Comparison of ENCODE assay signal across 19 cellular contexts in genomic region chr1:204841798-204842197, GRCh38. TPM values are rescaled to one million over a fixed set of nuclear protein-coding genes. Genes with fewer than 3 reads are reported as not detected.
DNase-seq lines count a peak whose midpoint lies in the region; ATAC-seq and TF ChIP-seq lines count a peak whose summit lies in the region.
"Had no signal": no experiment of that assay in that cellular context is flagged by ENCODE, and none has a peak within 500 bp of the region (broad histone marks: within the 10 kb centered on the region; RNA-seq: fewer than 3 reads in every experiment).

No MANE protein-coding gene starts in this region.

- H3K36me3 ChIP-seq in gastroesophageal sphincter, result peaks cover 0 to 4% of the 10 kb centered on the region in 2 donors
- no peaks in the 10 kb centered on the region for H3K36me3 ChIP-seq in psoas muscle (ENCODE audit: insufficient read depth in 1 of 2, low read depth in 1 of 2)
- H3K36me3 ChIP-seq: esophagus squamous epithelium, pancreas, sigmoid colon had no signal

- H3K27ac Mint-ChIP-seq in activated naive CD4-positive, alpha-beta T cell treated with anti-CD3 and anti-CD28 coated beads for 36 hours, result no peak overlapping the region
- H3K27ac Mint-ChIP-seq: activated CD4-positive, alpha-beta T cell treated with anti-CD3 and anti-CD28 coated beads, Interleukin-2, amount 10 ng/mL, durations not matched to agents 7 days and 5 days; H9; nephron had no signal

- no peak overlapping the region for H3K27ac ChIP-seq in epithelial cell of prostate
- peak overlapping the region; percentile 95 for H3K27ac ChIP-seq in substantia nigra (ENCODE audit: low read depth, low read length, poor library complexity, severe bottlenecking)
- H3K27ac ChIP-seq in gastroesophageal sphincter, result no peak overlapping the region
- H3K27ac ChIP-seq in psoas muscle, result no peak overlapping the region
- H3K27ac ChIP-seq: esophagus squamous epithelium, pancreas had no signal

- DNase-seq in GM12865 (ENCODE audit: low read depth), result peak; percentile 16
- DNase-seq in NCI-H510A treated with DMSO at 0.1 percent for 48 hours (lab: John Stamatoyannopoulos, UW), result peak; percentile 68
- DNase-seq in epithelial cell of prostate (ENCODE audit: low read depth, low spot score), result peak; percentile 12
- DNase-seq in substantia nigra (lab: John Stamatoyannopoulos, UW), result no peak
- DNase-seq in activated naive CD4-positive, alpha-beta T cell treated with anti-CD3 and anti-CD28 coated beads for 36 hours, result no peak
- no peak for DNase-seq in psoas muscle
- DNase-seq: activated CD4-positive, alpha-beta T cell treated with anti-CD3 and anti-CD28 coated beads, Interleukin-2, amount 10 ng/mL, durations not matched to agents 7 days and 5 days; activated CD8-positive, alpha-beta memory T cell treated with anti-CD3 and anti-CD28 coated beads, Interleukin-2, amount 50 U/mL, for 48 hours; activated effector memory CD4-positive, alpha-beta T cell treated with anti-CD3 and anti-CD28 coated beads, Interleukin-2, amount 50 U/mL, for 16 hours; esophagus squamous epithelium; H9; KBM-7; NCI-H187; pancreas; SHP77; sigmoid colon; T-helper 1 cell had no signal

- no peak for TF ChIP-seq EP300 in gastroesophageal sphincter (IDR thresholded peaks at IDR 0.05)

- H3K9me3 ChIP-seq in gastroesophageal sphincter, result no peaks in the 10 kb centered on the region
- no peaks in the 10 kb centered on the region for H3K9me3 ChIP-seq in psoas muscle
- H3K9me3 ChIP-seq: esophagus squamous epithelium, pancreas, sigmoid colon had no signal

- no peak for TF ChIP-seq CTCF in GM12865 (IDR thresholded peaks at IDR 0.05; ENCODE audit: insufficient read depth, low read depth, low read length, missing control alignments)
- no peak for TF ChIP-seq CTCF in gastroesophageal sphincter (IDR thresholded peaks at IDR 0.05)
- no peak for TF ChIP-seq CTCF in psoas muscle (IDR thresholded peaks at IDR 0.05)

- intact Hi-C loops in activated naive CD4-positive, alpha-beta T cell treated with anti-CD3 and anti-CD28 coated beads for 36 hours (cut with micrococcal nuclease), result no loop called here
- intact Hi-C loops in psoas muscle (cut with DNase I), result no loop called here

- H3K27me3 ChIP-seq in gastroesophageal sphincter (no peaks in the 10 kb centered on the region), psoas muscle (ENCODE audit: insufficient read depth in 3 of 3, low read length in 2 of 3) (no peaks in the 10 kb centered on the region)
- H3K27me3 ChIP-seq: esophagus squamous epithelium, pancreas, sigmoid colon had no signal

- CTCF ChIA-PET in activated naive CD4-positive, alpha-beta T cell treated with anti-CD3 and anti-CD28 coated beads for 36 hours (lab: Charles Lee), result interaction anchor here (2.1 kb wide), 1 partner anchor 35 kb away, joined by 8 read pairs; no protein-coding TSS in a partner anchor

- H3K4me3 Mint-ChIP-seq in activated naive CD4-positive, alpha-beta T cell treated with anti-CD3 and anti-CD28 coated beads for 36 hours, result no peak overlapping the region
- H3K4me3 Mint-ChIP-seq: activated CD4-positive, alpha-beta T cell treated with anti-CD3 and anti-CD28 coated beads, Interleukin-2, amount 10 ng/mL, durations not matched to agents 7 days and 5 days; H9; nephron had no signal

- 92 to 100% methylated on average over 1 to 2 of the region's 2 CpGs for WGBS in gastroesophageal sphincter (ENCODE audit: low coverage in 1 of 2), 2 donors
- 85 to 93% (median 88%) methylated on average over 2 of the region's 2 CpGs for WGBS in psoas muscle, 3 donors

- H3K4me1 Mint-ChIP-seq in activated naive CD4-positive, alpha-beta T cell treated with anti-CD3 and anti-CD28 coated beads for 36 hours (ENCODE audit: low read depth), result no peaks in the 10 kb centered on the region
- H3K4me1 Mint-ChIP-seq: activated CD4-positive, alpha-beta T cell treated with anti-CD3 and anti-CD28 coated beads, Interleukin-2, amount 10 ng/mL, durations not matched to agents 7 days and 5 days; nephron had no signal

- no peaks in the 10 kb centered on the region for H3K9me3 Mint-ChIP-seq in activated naive CD4-positive, alpha-beta T cell treated with anti-CD3 and anti-CD28 coated beads for 36 hours
- H3K9me3 Mint-ChIP-seq: activated CD4-positive, alpha-beta T cell treated with anti-CD3 and anti-CD28 coated beads, Interleukin-2, amount 10 ng/mL, durations not matched to agents 7 days and 5 days; H9; nephron had no signal

- H3K4me1 ChIP-seq in gastroesophageal sphincter (peaks cover 0 to 40% (median 11%) of the 10 kb centered on the region in 3 donors), psoas muscle (no peaks in the 10 kb centered on the region)
- H3K4me1 ChIP-seq: pancreas had no signal

- ATAC-seq in gastroesophageal sphincter (no peak), psoas muscle (no peak)
- ATAC-seq: pancreas had no signal

- peaks cover 8% of the 10 kb centered on the region for H3K27me3 Mint-ChIP-seq in activated naive CD4-positive, alpha-beta T cell treated with anti-CD3 and anti-CD28 coated beads for 36 hours (ENCODE audit: low read depth)

- no peak overlapping the region for H3K4me3 ChIP-seq in GM12865 (ENCODE audit: low read depth, low read length)
- no peak overlapping the region for H3K4me3 ChIP-seq in gastroesophageal sphincter
- no peak overlapping the region for H3K4me3 ChIP-seq in psoas muscle
- H3K4me3 ChIP-seq: esophagus squamous epithelium, pancreas, sigmoid colon had no signal

- H3K36me3 Mint-ChIP-seq in activated naive CD4-positive, alpha-beta T cell treated with anti-CD3 and anti-CD28 coated beads for 36 hours (ENCODE audit: low read depth), result no peaks in the 10 kb centered on the region

- no peak for TF ChIP-seq POLR2A in gastroesophageal sphincter (IDR thresholded peaks at IDR 0.05)

RNA-seq across cellular contexts. Expression of gene NFASC, which starts 28.9 kb away (rescaled TPM):
- total RNA-seq in gastroesophageal sphincter (100 to 1,000 TPM in 1 of 4 donors, 10 to 100 TPM in 3; 39.0 to 121 (median 54.5) TPM), psoas muscle (1 to 10 TPM in 3 of 4 donors, under 1 TPM in 1; 0.90 to 7.5 (median 1.9) TPM)
- under 1 TPM; 0.10 to 0.20 TPM for total RNA-seq in activated naive CD4-positive, alpha-beta T cell treated with anti-CD3 and anti-CD28 coated beads for 36 hours
- polyA plus RNA-seq in psoas muscle, result under 1 TPM; 0.46 to 0.75 (median 0.73) TPM

Comparison
In these comparisons a context has a peak if more than half of its experiments do, and no peak if none do; other contexts are left out.
1. DNase-seq: peak in GM12865 (single experiment), NCI-H510A treated with DMSO at 0.1 percent for 48 hours (single experiment) and epithelial cell of prostate (single experiment); none in substantia nigra (0 of 49), activated naive CD4-positive, alpha-beta T cell treated with anti-CD3 and anti-CD28 coated beads for 36 hours (single experiment) and psoas muscle (0 of 2).
2. RNA of gene NFASC, which starts 28.9 kb away (total RNA-seq): 39.0 to 121 TPM in gastroesophageal sphincter; 0.90 to 7.5 TPM in psoas muscle and 0.10 to 0.20 TPM in activated naive CD4-positive, alpha-beta T cell treated with anti-CD3 and anti-CD28 coated beads for 36 hours; every median in the first group is over 4 times any median in the second.